31 cellular contexts compared by ENCODE assay signal in genomic region chr2:20471148-20471547, GRCh38.
"Had no signal": no experiment of that assay in that cellular context is flagged by ENCODE, and none has a peak within 500 bp of the region (broad histone marks: within the 10 kb centered on the region; RNA-seq: fewer than 3 reads in every experiment).

No MANE protein-coding gene starts in this region.

- H3K36me3 Mint-ChIP-seq: activated naive CD4-positive, alpha-beta T cell treated with anti-CD3 and anti-CD28 coated beads, Interleukin-2, amount 10 ng/mL, durations not matched to agents 7 days and 5 days; activated naive CD8-positive, alpha-beta T cell; brain had no signal

- ATAC-seq: activated CD8-positive, alpha-beta T cell treated with anti-CD3 and anti-CD28 coated beads for 36 hours; activated naive CD8-positive, alpha-beta T cell treated with anti-CD3 and anti-CD28 coated beads, Interleukin-2, amount 50 U/mL, for 24 hours; activated T-cell treated with anti-CD3 and anti-CD28 coated beads, Interleukin-2, amount 50 U/mL, for 4 hours; Panc1 had no signal

- H3K36me3 ChIP-seq: SJSA1 had no signal

- H3K27me3 Mint-ChIP-seq: activated B cell treated with CpG ODN at 0.5 μM for 24 hours; activated CD8-positive, alpha-beta T cell treated with anti-CD3 and anti-CD28 coated beads for 36 hours; activated naive CD8-positive, alpha-beta T cell treated with anti-CD3 and anti-CD28 coated beads, Interleukin-2, amount 50 U/mL, for 24 hours; central memory CD8-positive, alpha-beta T cell had no signal

- H3K4me3 ChIP-seq: SJSA1 had no signal

- H3K9me3 ChIP-seq: SJSA1, SK-N-SH had no signal

- H3K27ac ChIP-seq: SJSA1 had no signal

- H3K4me1 Mint-ChIP-seq: activated B cell treated with CpG ODN at 0.5 μM for 24 hours; activated naive CD4-positive, alpha-beta T cell treated with anti-CD3 and anti-CD28 coated beads, Interleukin-2, amount 10 ng/mL, durations not matched to agents 7 days and 5 days; activated naive CD8-positive, alpha-beta T cell treated with anti-CD3 and anti-CD28 coated beads, Interleukin-2, amount 50 U/mL, for 24 hours; central memory CD8-positive, alpha-beta T cell had no signal

- H3K27ac Mint-ChIP-seq: activated B cell treated with CpG ODN at 0.5 μM for 24 hours; activated CD8-positive, alpha-beta T cell treated with anti-CD3 and anti-CD28 coated beads for 36 hours; activated naive CD4-positive, alpha-beta T cell treated with anti-CD3 and anti-CD28 coated beads, Interleukin-2, amount 10 ng/mL, durations not matched to agents 7 days and 5 days; activated naive CD8-positive, alpha-beta T cell; activated naive CD8-positive, alpha-beta T cell treated with anti-CD3 and anti-CD28 coated beads, Interleukin-2, amount 50 U/mL, for 24 hours; brain; T-helper 1 cell treated with Interleukin-12 subunit alpha and Interleukin-12 subunit beta and Interleukin-4 antibody, amounts not matched to agents 30 μg/mL and 1 μg/mL, for 36 hours; T-helper 2 cell treated with Interferon-gamma antibody and Interleukin-4, amounts not matched to agents 5 μg/mL and 100 μg/mL, for 36 hours had no signal

- H3K27me3 ChIP-seq: SJSA1 had no signal

- DNase-seq: activated B cell treated with CpG ODN at 0.5 μM for 24 hours; activated CD4-positive, alpha-beta T cell treated with anti-CD3 and anti-CD28 coated beads for 4 hours; activated CD4-positive, alpha-beta T cell treated with anti-CD3 and anti-CD28 coated beads, Interleukin-2, amount 50 U/mL, for 1 hour; activated CD4-positive, CD25-positive, alpha-beta regulatory T cell treated with anti-CD3 and anti-CD28 coated beads, Interleukin-2, amount 50 U/mL, for 72 hours; activated CD8-positive, alpha-beta T cell treated with anti-CD3 and anti-CD28 coated beads for 36 hours; activated effector memory CD4-positive, alpha-beta T cell treated with Interleukin-2 at 50 U/mL for 16 hours; activated naive CD4-positive, alpha-beta T cell treated with anti-CD3 and anti-CD28 coated beads, Interleukin-2, amount 10 ng/mL, durations not matched to agents 7 days and 5 days; activated naive CD8-positive, alpha-beta T cell treated with anti-CD3 and anti-CD28 coated beads, Interleukin-2, amount 50 U/mL, for 24 hours; activated T-cell treated with anti-CD3 and anti-CD28 coated beads for 4 hours; activated T-cell treated with anti-CD3 and anti-CD28 coated beads, Interleukin-2, amount 50 U/mL, for 4 hours; anterior cingulate cortex; KG1; NCI-H1092 treated with DMSO at 0.1 percent for 48 hours; NCI-H1417; NCI-H146; NCI-H187; NCI-H2029 treated with DMSO at 0.1 percent for 48 hours; NCI-H2107; NCI-H2171; NCI-H510A; NCI-H526; NCI-H748 treated with DMSO at 0.1 percent for 48 hours; SHP77 treated with DMSO at 0.1 percent for 48 hours; SK-N-SH had no signal

- H3K4me3 Mint-ChIP-seq: activated B cell treated with CpG ODN at 0.5 μM for 24 hours; activated CD8-positive, alpha-beta T cell treated with anti-CD3 and anti-CD28 coated beads for 36 hours; activated naive CD4-positive, alpha-beta T cell treated with anti-CD3 and anti-CD28 coated beads, Interleukin-2, amount 10 ng/mL, durations not matched to agents 7 days and 5 days; activated naive CD8-positive, alpha-beta T cell; activated naive CD8-positive, alpha-beta T cell treated with anti-CD3 and anti-CD28 coated beads, Interleukin-2, amount 50 U/mL, for 24 hours; activated T-cell treated with anti-CD3 and anti-CD28 coated beads, Interleukin-2, amount 50 U/mL, for 4 hours; brain; central memory CD8-positive, alpha-beta T cell; T-helper 1 cell treated with Interleukin-12 subunit alpha and Interleukin-12 subunit beta and Interleukin-4 antibody, amounts not matched to agents 30 μg/mL and 1 μg/mL, for 36 hours; T-helper 2 cell treated with Interferon-gamma antibody and Interleukin-4, amounts not matched to agents 5 μg/mL and 100 μg/mL, for 36 hours had no signal

- H3K9me3 Mint-ChIP-seq: activated B cell treated with CpG ODN at 0.5 μM for 24 hours; activated CD8-positive, alpha-beta T cell treated with anti-CD3 and anti-CD28 coated beads for 36 hours; activated naive CD4-positive, alpha-beta T cell treated with anti-CD3 and anti-CD28 coated beads, Interleukin-2, amount 10 ng/mL, durations not matched to agents 7 days and 5 days; activated naive CD8-positive, alpha-beta T cell treated with anti-CD3 and anti-CD28 coated beads, Interleukin-2, amount 50 U/mL, for 24 hours; activated T-cell treated with anti-CD3 and anti-CD28 coated beads, Interleukin-2, amount 50 U/mL, for 4 hours; central memory CD8-positive, alpha-beta T cell; T-helper 1 cell treated with Interleukin-12 subunit alpha and Interleukin-12 subunit beta and Interleukin-4 antibody, amounts not matched to agents 30 μg/mL and 1 μg/mL, for 36 hours; T-helper 2 cell treated with Interferon-gamma antibody and Interleukin-4, amounts not matched to agents 5 μg/mL and 100 μg/mL, for 36 hours had no signal
